Comparison of ENCODE assay signal across 1 cellular context in genomic region chr11:125179895-125180294, GRCh38.
TF ChIP-seq lines count a peak whose summit lies in the region.

No MANE protein-coding gene starts in this region.

TF ChIP-seq in H1, 55 proteins besides CTCF, POLR2A, EP300 and RAD21:
- TF ChIP-seq TAF7 (optimal IDR thresholded peaks at IDR 0.05; ENCODE audit: borderline replicate concordance, low read depth, low read length), result no peak
- TF ChIP-seq SIN3A (conservative IDR thresholded peaks at IDR 0.05 in 1 of 2, IDR thresholded peaks at IDR 0.05 in 1 of 2; ENCODE audit: low read depth in 1 of 2, low read length in 2 of 2), result no peak
- TF ChIP-seq CEBPB (IDR thresholded peaks at IDR 0.05; ENCODE audit: low read depth, low read length), result no peak
- TF ChIP-seq BRCA1 (IDR thresholded peaks at IDR 0.05; ENCODE audit: low read depth, low read length), result no peak
- no peak for TF ChIP-seq ASH2L (IDR thresholded peaks at IDR 0.05; ENCODE audit: low read length)
- no peak for TF ChIP-seq EZH2 (IDR thresholded peaks at IDR 0.05; ENCODE audit: low read depth, low read length, severe bottlenecking)
- TF ChIP-seq CHD1 (IDR thresholded peaks at IDR 0.05; ENCODE audit: low read depth, low read length), result no peak
- TF ChIP-seq ZNF274 (IDR thresholded peaks at IDR 0.05; ENCODE audit: borderline replicate concordance, extremely low read depth, low read length), result no peak
- TF ChIP-seq EGR1 (IDR thresholded peaks at IDR 0.05; ENCODE audit: borderline replicate concordance, low read depth, low read length), result no peak
- TF ChIP-seq YY1 (IDR thresholded peaks at IDR 0.05; ENCODE audit: low read depth, low read length), result no peak
- TF ChIP-seq FOSL1 (IDR thresholded peaks at IDR 0.05; ENCODE audit: insufficient read depth, low read depth, low read length), result no peak
- no peak for TF ChIP-seq SUZ12 (IDR thresholded peaks at IDR 0.05; ENCODE audit: low read length)
- TF ChIP-seq TCF12 (IDR thresholded peaks at IDR 0.05; ENCODE audit: low read depth, low read length), result no peak
- TF ChIP-seq TEAD4 (IDR thresholded peaks at IDR 0.05; ENCODE audit: low read depth, low read length), result no peak
- TF ChIP-seq CBX5 (IDR thresholded peaks at IDR 0.05; ENCODE audit: low read depth, low read length), result no peak
TF ChIP-seq in H1: peak in this region for 0.
